Comparison of ENCODE assay signal across 20 cellular contexts in the genomic region with DNA sequence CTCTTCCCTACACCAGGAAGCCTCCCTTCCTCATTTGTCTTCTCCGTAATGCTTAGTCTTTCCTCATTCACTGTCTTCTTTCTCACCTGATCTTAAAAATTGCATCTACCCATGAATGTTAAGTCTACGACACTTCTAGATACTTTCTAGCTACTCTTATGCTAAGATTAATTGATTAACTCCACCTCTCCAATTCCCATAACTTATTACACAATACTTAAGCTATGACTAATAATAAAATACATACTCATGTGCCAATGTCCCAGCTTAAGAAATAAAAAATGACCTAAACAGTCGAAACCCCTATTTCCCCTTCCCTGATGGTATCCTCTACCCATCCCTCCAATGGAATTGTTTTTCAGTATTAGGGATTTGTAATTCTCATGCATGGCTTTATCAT. TPM values are rescaled to one million over a fixed set of nuclear protein-coding genes. Genes with fewer than 3 reads are reported as not detected.
DNase-seq lines count a peak whose midpoint lies in the region; ATAC-seq, FAIRE-seq and TF ChIP-seq lines count a peak whose summit lies in the region.
"Had no signal": no experiment of that assay in that cellular context is flagged by ENCODE, and none has a peak within 500 bp of the region (broad histone marks: within the 10 kb centered on the region; RNA-seq: fewer than 3 reads in every experiment).

No MANE protein-coding gene starts in this region.

- H3K4me2 ChIP-seq in HepG2 (ENCODE audit: low read depth, low read length), result no peak overlapping the region
- no peak overlapping the region for H3K4me2 ChIP-seq in GM23248 (ENCODE audit: unreplicated experiment)
- H3K4me2 ChIP-seq: BLaER1 had no signal

- DNase-seq in HepG2 (ENCODE audit: low spot score), result no peak
- no peak for DNase-seq in right lobe of liver
- DNase-seq in GM23248, result peak; percentile 9
- no peak for DNase-seq in central memory CD8-positive, alpha-beta T cell (ENCODE audit: low spot score in 2 of 2)
- DNase-seq in DMS79 (lab: John Stamatoyannopoulos, UW), result no peak
- DNase-seq: Caco-2; CD4-positive, CD25-positive, alpha-beta regulatory T cell; CD8-positive, alpha-beta T cell; DMS 273 treated with DMSO at 0.1 percent for 48 hours; DMS79 treated with DMSO at 0.1 percent for 48 hours; GF-D8; H7; HCEC 1CT had no signal

- H4K20me1 ChIP-seq in HepG2 (ENCODE audit: insufficient read depth, low read length) (no peaks in the 10 kb centered on the region), GM23248 (ENCODE audit: insufficient read depth) (no peaks in the 10 kb centered on the region)
- H4K20me1 ChIP-seq: BLaER1 had no signal

- TF ChIP-seq EP300 in HepG2 (IDR thresholded peaks at IDR 0.05; ENCODE audit: low read depth in 2 of 2, low read length in 2 of 2), result no peak
- TF ChIP-seq EP300 in HepG2 (CRISPR knock-in tag; IDR thresholded peaks at IDR 0.05; ENCODE audit: borderline replicate concordance), result no peak

- no peak for TF ChIP-seq POLR2A in HepG2 (IDR thresholded peaks at IDR 0.05; ENCODE audit: insufficient read depth in 1 of 2, low read depth in 2 of 2, low read length in 2 of 2)
- TF ChIP-seq POLR2A in right lobe of liver (IDR thresholded peaks at IDR 0.05), result no peak

- H3K36me3 ChIP-seq in HepG2 (replicated peaks in 1 of 2; ENCODE audit: control insufficient read depth in 1 of 2, insufficient read depth in 2 of 2, low read length in 2 of 2) (peaks cover 11 to 26% of the 10 kb centered on the region in 2 experiments), right lobe of liver (peaks cover 0 to 18% (median 7%) of the 10 kb centered on the region in 4 donors), GM23248 (ENCODE audit: low read depth) (peaks cover 28% of the 10 kb centered on the region; the same call in 1 of the 2 replicates)

- H3K4me3 ChIP-seq in HepG2 (replicated peaks in 1 of 3; ENCODE audit: insufficient read depth in 1 of 3, low read depth in 2 of 3, low read length in 3 of 3) (no peak overlapping the region), right lobe of liver (no peak overlapping the region), GM23248 (no peak overlapping the region)
- H3K4me3 ChIP-seq: BLaER1 had no signal

- H3K36me3 Mint-ChIP-seq in central memory CD8-positive, alpha-beta T cell (ENCODE audit: insufficient read depth), result peaks cover 21% of the 10 kb centered on the region

- no peaks in the 10 kb centered on the region for H3K9me3 Mint-ChIP-seq in central memory CD8-positive, alpha-beta T cell
- H3K9me3 Mint-ChIP-seq: CD8-positive, alpha-beta T cell had no signal

- no peaks in the 10 kb centered on the region for H3K27me3 Mint-ChIP-seq in central memory CD8-positive, alpha-beta T cell
- H3K27me3 Mint-ChIP-seq: B cell; CD4-positive, CD25-positive, alpha-beta regulatory T cell had no signal

- no peaks in the 10 kb centered on the region for H3K9me2 ChIP-seq in GM23248 (ENCODE audit: insufficient read depth)

- no TSS peak for BruUV-seq in HepG2 (replicated peaks; lab: Mats Ljungman, UMichigan)

- H3K79me2 ChIP-seq in HepG2 (ENCODE audit: insufficient read depth, low read length), result no peaks in the 10 kb centered on the region
- peaks cover 31% of the 10 kb centered on the region; the same call in 1 of the 2 replicates for H3K79me2 ChIP-seq in GM23248 (ENCODE audit: insufficient read depth)

- H3K27ac ChIP-seq in HepG2 (ENCODE audit: extremely low read length, insufficient read depth, low read length) (no peak overlapping the region), right lobe of liver (no peak overlapping the region), GM23248 (no peak overlapping the region)
- H3K27ac ChIP-seq: BLaER1, C4-2B had no signal

- FAIRE-seq in HepG2 (lab: Jason Lieb, UNC), result no peak
- FAIRE-seq: GM12891, GM18507, H1 had no signal

- TF ChIP-seq CTCF in HepG2 (CRISPR knock-in tag; IDR thresholded peaks at IDR 0.05), result no peak
- TF ChIP-seq CTCF in right lobe of liver (IDR thresholded peaks at IDR 0.05), result no peak

- no peak overlapping the region for H3K4me3 Mint-ChIP-seq in central memory CD8-positive, alpha-beta T cell
- H3K4me3 Mint-ChIP-seq: B cell; CD4-positive, CD25-positive, alpha-beta regulatory T cell; CD8-positive, alpha-beta T cell had no signal

- no peaks in the 10 kb centered on the region for H3K9me3 ChIP-seq in HepG2 (ENCODE audit: low read length)
- no peaks in the 10 kb centered on the region for H3K9me3 ChIP-seq in right lobe of liver
- no peaks in the 10 kb centered on the region for H3K9me3 ChIP-seq in GM23248 (ENCODE audit: low read depth)

- in situ Hi-C loops in HepG2 (cut with HindIII; ENCODE audit: extremely low pct_ligation_motif_present, low pct_unique_long_range_greater_than_20kb) (no loop called here), GM23248 (cut with MboI) (no loop called here)

- H3K9ac ChIP-seq in HepG2 (ENCODE audit: insufficient read depth, low read depth, low read length), result no peak overlapping the region
- no peak overlapping the region for H3K9ac ChIP-seq in GM23248
- H3K9ac ChIP-seq: BLaER1 had no signal

- POLR2A ChIA-PET in HepG2 (lab: Yijun Ruan, JAX), result interaction anchor here (0.7 kb wide), 1 partner anchor 130 kb away, joined by 3 read pairs; the partner anchor contains the start of gene ZNF383

- no peaks in the 10 kb centered on the region for H3K27me3 ChIP-seq in HepG2 (ENCODE audit: control insufficient read depth in 1 of 2, insufficient read depth in 2 of 2, low read length in 2 of 2)
- no peaks in the 10 kb centered on the region for H3K27me3 ChIP-seq in right lobe of liver
- no peaks in the 10 kb centered on the region for H3K27me3 ChIP-seq in GM23248 (replicated peaks; ENCODE audit: insufficient read depth)
- H3K27me3 ChIP-seq: BLaER1 had no signal

- peak overlapping the region; percentile 20 for H3K27ac Mint-ChIP-seq in central memory CD8-positive, alpha-beta T cell (ENCODE audit: low read depth)
- H3K27ac Mint-ChIP-seq: B cell had no signal

- no peaks in the 10 kb centered on the region for H3K4me1 Mint-ChIP-seq in central memory CD8-positive, alpha-beta T cell
- H3K4me1 Mint-ChIP-seq: B cell had no signal

- H3F3A ChIP-seq in GM23248 (ENCODE audit: insufficient read depth), result no peaks in the 10 kb centered on the region

- no peak for TF ChIP-seq RAD21 in HepG2 (CRISPR knock-in tag; IDR thresholded peaks at IDR 0.05)

- H2AFZ ChIP-seq in HepG2 (ENCODE audit: low read length), result no peak overlapping the region
- H2AFZ ChIP-seq in GM23248, result no peak overlapping the region

- H3K4me1 ChIP-seq in HepG2 (ENCODE audit: insufficient read depth, low read length), result no peaks in the 10 kb centered on the region
- no peaks in the 10 kb centered on the region for H3K4me1 ChIP-seq in right lobe of liver
- no peaks in the 10 kb centered on the region for H3K4me1 ChIP-seq in GM23248 (ENCODE audit: insufficient read depth)
- H3K4me1 ChIP-seq: BLaER1, Caco-2 had no signal

- WGBS in HepG2 (ENCODE audit: low lambda C conversion rate), result 94% methylated on average over 3 of the region's 3 CpGs
- 100% methylated on average over 3 of the region's 3 CpGs for WGBS in right lobe of liver (ENCODE audit: insufficient coverage, low coverage, low lambda C conversion rate, missing lambda C conversion rate)
- WGBS in GM23248 (ENCODE audit: low coverage in 1 of 2, low lambda C conversion rate in 2 of 2, missing lambda C conversion rate in 2 of 2), 2 experiments, result 82 to 87% methylated on average over 3 of the region's 3 CpGs

- CTCF ChIA-PET in HepG2 (lab: Yijun Ruan, JAX; ENCODE audit: low intra/inter-chr PET ratio, low total read pairs), result no interaction called here

- no peak for ATAC-seq in HepG2
- ATAC-seq in right lobe of liver, result no peak
- no peak for ATAC-seq in central memory CD8-positive, alpha-beta T cell (replicated peaks; ENCODE audit: extremely low read depth, poor library complexity, severe bottlenecking)
- no peak for ATAC-seq in GM19455 (IDR thresholded peaks at IDR 0.05; ENCODE audit: unreplicated experiment)
- ATAC-seq: CD8-positive, alpha-beta T cell had no signal

- intact Hi-C loops in HepG2 (cut with micrococcal nuclease; ENCODE audit: unreplicated experiment) (no loop called here), right lobe of liver (cut with DNase I) (no loop called here)

TF ChIP-seq in HepG2, 621 proteins besides CTCF, POLR2A, EP300 and RAD21:
- TF ChIP-seq ZNF776 (CRISPR knock-in tag; IDR thresholded peaks at IDR 0.05) (no peak), ZNF747 (CRISPR knock-in tag; IDR thresholded peaks at IDR 0.05; ENCODE audit: borderline replicate concordance) (no peak), CEBPB (IDR thresholded peaks at IDR 0.05; ENCODE audit: borderline replicate concordance, low read depth, low read length) (peak; percentile 50; the same call in 1 of the 2 replicates), SNAPC2 (CRISPR knock-in tag; IDR thresholded peaks at IDR 0.05) (no peak)

RNA-seq across cellular contexts. Expression of gene ZNF527, which starts 22.8 kb away (rescaled TPM):
- total RNA-seq in HepG2 (2016; rRNA removed; fragmentation: Illumina TruSeq; extraction: Trizol) (3.5 and 4.2 TPM in 2 replicates), right lobe of liver (1 to 10 TPM; 2.2 to 3.4 (median 2.6) TPM)
- total RNA-seq in HepG2 (2016; cell fraction: cytosol; rRNA removed; fragmentation: Illumina TruSeq; extraction: Trizol; ENCODE audit: low read depth), result 0.40 and 0.71 TPM in 2 replicates
- total RNA-seq in HepG2 (2016; cell fraction: insoluble cytoplasmic fraction; rRNA removed; fragmentation: Illumina TruSeq; extraction: Trizol), result 3.8 and 3.9 TPM in 2 replicates
- 1.6 and 1.9 TPM in 2 replicates for total RNA-seq in HepG2 (2016; cell fraction: membrane; rRNA removed; fragmentation: Illumina TruSeq; extraction: Trizol)
- 4.9 and 5.8 TPM in 2 replicates for total RNA-seq in HepG2 (2016; cell fraction: nucleus; rRNA removed; fragmentation: Illumina TruSeq; extraction: Trizol)
- polyA plus RNA-seq in HepG2 (2011; rRNA removed) (1.0 and 1.5 TPM in 2 replicates), GM23248 (2016; fragmentation: Nextera tagmentation; extraction: Ambion mirVana) (2.4 and 2.9 TPM in 2 replicates)
- polyA plus RNA-seq in HepG2 (2011; cell fraction: cytosol; rRNA removed), result 0.52 and 0.82 TPM in 2 replicates
- polyA plus RNA-seq in HepG2 (2011; cell fraction: nucleus; rRNA removed), result 1.2 and 2.0 TPM in 2 replicates
- polyA plus RNA-seq in HepG2 (2012), result 0.68 and 1.6 TPM in 2 replicates
- 0.25 and 0.35 TPM in 2 replicates for polyA plus RNA-seq in HepG2 (2016; cell fraction: cytosol; fragmentation: Illumina TruSeq; extraction: Trizol; ENCODE audit: low read depth)
- 2.2 and 2.5 TPM in 2 replicates for polyA plus RNA-seq in HepG2 (2016; cell fraction: insoluble cytoplasmic fraction; fragmentation: Illumina TruSeq; extraction: Trizol; ENCODE audit: low read depth)
- 0.51 and 0.65 TPM in 2 replicates for polyA plus RNA-seq in HepG2 (2016; cell fraction: membrane; fragmentation: Illumina TruSeq; extraction: Trizol; ENCODE audit: low read depth)
- 6.7 and 8.5 TPM in 2 replicates for polyA plus RNA-seq in HepG2 (2016; cell fraction: nucleus; fragmentation: Illumina TruSeq; extraction: Trizol; ENCODE audit: insufficient read depth, low read depth)
- 1.5 and 4.1 TPM in 2 replicates for polyA minus RNA-seq in HepG2 (2011; rRNA and poly(A)+ RNA removed; ENCODE audit: low replicate concordance)
- 0.79 and 1.4 TPM in 2 replicates for polyA minus RNA-seq in HepG2 (2011; cell fraction: cytosol; rRNA and poly(A)+ RNA removed)
- 9.0 and 9.6 TPM in 2 replicates for polyA minus RNA-seq in HepG2 (2011; cell fraction: nucleus; rRNA and poly(A)+ RNA removed)
- 3.5 and 10.2 TPM in 2 replicates for total RNA-seq in GM23248 (2014; rRNA removed; shearing (Covaris generic))
